27 cellular contexts compared by ENCODE assay signal in genomic region chr6:117089604-117090003, GRCh38.
"Had no signal": no experiment of that assay in that cellular context is flagged by ENCODE, and none has a peak within 500 bp of the region (broad histone marks: within the 10 kb centered on the region; RNA-seq: fewer than 3 reads in every experiment).

No MANE protein-coding gene starts in this region.

- H3K4me3 ChIP-seq: stomach, suprapubic skin, testis, thoracic aorta, thyroid gland, tibial artery, tibial nerve, transverse colon, upper lobe of left lung, upper lobe of right lung, uterus, vagina had no signal

- H3K27ac ChIP-seq: stomach, suprapubic skin, testis, thoracic aorta, thyroid gland, tibial artery, tibial nerve, transverse colon, upper lobe of left lung, upper lobe of right lung, uterus, vagina had no signal

- ATAC-seq: stimulated activated effector memory CD8-positive, alpha-beta T cell treated with anti-CD3 and anti-CD28 coated beads, Interleukin-12 subunit alpha, Interleukin-12 subunit beta, amount 100 ng/mL, for 72 hours; stimulated activated memory B cell treated with anti-CD40 and anti-IgM and Interleukin-4, amounts not matched to agents 10 μg/mL and 1 μg/mL and 100 μg/mL, for 72 hours; stimulated activated naive B cell treated with anti-CD40 and anti-IgM and Interleukin-4, amounts not matched to agents 10 μg/mL and 1 μg/mL and 100 μg/mL, for 72 hours; stimulated activated naive CD8-positive, alpha-beta T cell treated with anti-CD3 and anti-CD28 coated beads, Interleukin-15, amount 100 ng/mL, for 72 hours; stimulated activated naive CD8-positive, alpha-beta T cell treated with anti-CD3 and anti-CD28 coated beads, Interleukin-15, Interleukin-2, amounts not matched to agents 100 U/mL and 50 U/mL, for 24 hours; upper lobe of right lung had no signal

- H3K4me1 ChIP-seq: stomach, suprapubic skin, testis, thyroid gland, tibial artery, tibial nerve, transverse colon, upper lobe of left lung, upper lobe of right lung, uterus, vagina had no signal

- DNase-seq: stimulated activated CD4-positive, alpha-beta T cell treated with anti-CD3 and anti-CD28 coated beads, Interleukin-2, amount 100 ng/mL, for 48 hours; stimulated activated CD4-positive, alpha-beta T cell treated with anti-CD3 and anti-CD28 coated beads, Interleukin-4, amount 100 ng/mL, for 1 hour; stimulated activated CD4-positive, alpha-beta T cell treated with anti-CD3 and anti-CD28 coated beads, Interleukin-4, amount 100 ng/mL, for 24 hours; stimulated activated CD4-positive, alpha-beta T cell treated with anti-CD3 and anti-CD28 coated beads, Interleukin-4, amount 100 ng/mL, for 4 hours; stimulated activated CD8-positive, alpha-beta memory T cell treated with anti-CD3 and anti-CD28 coated beads, Interleukin-4, amount 100 ng/mL, for 48 hours; stimulated activated naive B cell treated with anti-CD40 and anti-IgM and Interleukin-4, amounts not matched to agents 10 μg/mL and 1 μg/mL and 100 μg/mL, for 72 hours; stimulated activated naive CD4-positive, alpha-beta T cell; stimulated activated naive CD4-positive, alpha-beta T cell treated with Interleukin-2 at 50 U/mL for 16 hours; stimulated activated naive CD8-positive, alpha-beta T cell treated with anti-CD3 and anti-CD28 coated beads, Interleukin-15, amount 100 ng/mL, for 72 hours; stimulated activated naive CD8-positive, alpha-beta T cell treated with anti-CD3 and anti-CD28 coated beads, Interleukin-15, Interleukin-2, amounts not matched to agents 100 U/mL and 50 U/mL, for 24 hours; stomach; substantia nigra; testis; thyroid gland; tibial artery; transverse colon; trophoblast cell; upper lobe of left lung; upper lobe of right lung; uterus had no signal

- H3K27me3 ChIP-seq: stomach, suprapubic skin, testis, thyroid gland, tibial artery, tibial nerve, transverse colon, upper lobe of left lung, upper lobe of right lung, uterus, vagina had no signal

- H3K36me3 ChIP-seq: stomach, suprapubic skin, thoracic aorta, thyroid gland, tibial artery, tibial nerve, transverse colon, upper lobe of left lung, upper lobe of right lung, uterus, vagina had no signal

- FAIRE-seq: urothelium cell line had no signal

- H3K9me3 ChIP-seq: suprapubic skin, testis, thoracic aorta, thyroid gland, tibial artery, upper lobe of left lung, upper lobe of right lung, uterus, vagina had no signal
